Comparison of ENCODE assay signal across 10 cellular contexts in genomic region chr16:53061701-53062159, GRCh38. TPM values are rescaled to one million over a fixed set of nuclear protein-coding genes. Genes with fewer than 3 reads are reported as not detected.
DNase-seq lines count a peak whose midpoint lies in the region; ATAC-seq and TF ChIP-seq lines count a peak whose summit lies in the region.
"Had no signal": no experiment of that assay in that cellular context is flagged by ENCODE, and none has a peak within 500 bp of the region (broad histone marks: within the 10 kb centered on the region; RNA-seq: fewer than 3 reads in every experiment).

No MANE protein-coding gene starts in this region.

- H3K9ac ChIP-seq in mucosa of stomach (ENCODE audit: low read length) (peak overlapping the region; percentile 33), GM23248 (no peak overlapping the region)
- H3K9ac ChIP-seq: parathyroid adenoma had no signal

- H3K4me3 Mint-ChIP-seq in CD8-positive, alpha-beta memory T cell: peak overlapping the region; percentile 15 to 57 (median 49)
- no peak overlapping the region for H3K4me3 Mint-ChIP-seq in glutamatergic neuron (ENCODE audit: unreplicated experiment)

- H3K27ac Mint-ChIP-seq in CD8-positive, alpha-beta memory T cell: peak overlapping the region; percentile 43 to 89 (median 83)
- H3K27ac Mint-ChIP-seq in glutamatergic neuron (ENCODE audit: unreplicated experiment): no peak overlapping the region

- peaks cover 54 to 67% (median 59%) of the 10 kb centered on the region in 3 donors for H3K4me1 Mint-ChIP-seq in CD8-positive, alpha-beta memory T cell
- H3K4me1 Mint-ChIP-seq in glutamatergic neuron (ENCODE audit: low read depth, unreplicated experiment): peaks cover 10% of the 10 kb centered on the region

- no peak for TF ChIP-seq EP300 in sigmoid colon (IDR thresholded peaks at IDR 0.05)

- no peaks in the 10 kb centered on the region for H3K9me3 Mint-ChIP-seq in CD8-positive, alpha-beta memory T cell
- peaks cover 5% of the 10 kb centered on the region for H3K9me3 Mint-ChIP-seq in glutamatergic neuron (ENCODE audit: unreplicated experiment)

- no peaks in the 10 kb centered on the region for H3K9me3 ChIP-seq in CD8-positive, alpha-beta memory T cell (ENCODE audit: low read length)
- H3K9me3 ChIP-seq in mucosa of stomach (ENCODE audit: control insufficient read depth, low read length) (no peaks in the 10 kb centered on the region), sigmoid colon (no peaks in the 10 kb centered on the region), GM23248 (ENCODE audit: low read depth) (no peaks in the 10 kb centered on the region)

- intact Hi-C loops in sigmoid colon (cut with DNase I): no loop called here

- in situ Hi-C loops in GM23248 (cut with MboI): loop anchor here (10.0 kb wide), 1 partner anchor 63 kb away; no protein-coding TSS in a partner anchor

- no peaks in the 10 kb centered on the region for H3K27me3 Mint-ChIP-seq in CD8-positive, alpha-beta memory T cell
- H3K27me3 Mint-ChIP-seq in glutamatergic neuron (ENCODE audit: unreplicated experiment): peaks cover 2% of the 10 kb centered on the region

- POLR2A ChIA-PET in CD8-positive, alpha-beta memory T cell (lab: Charles Lee): no interaction called here

- DNase-seq in CD8-positive, alpha-beta memory T cell: no peak
- peak; percentile 41 to 57 for DNase-seq in activated CD4-positive, alpha-beta T cell treated with anti-CD3 and anti-CD28 coated beads, Interleukin-2, amount 50 U/mL, for 48 hours
- DNase-seq in sigmoid colon: no peak
- DNase-seq in GM23248: no peak
- no peak for DNase-seq in glutamatergic neuron

- no peak overlapping the region for H3K4me2 ChIP-seq in GM23248 (ENCODE audit: unreplicated experiment)

- no peak overlapping the region for H3K4me3 ChIP-seq in CD8-positive, alpha-beta memory T cell (ENCODE audit: low read length)
- no peak overlapping the region for H3K4me3 ChIP-seq in mucosa of stomach (ENCODE audit: low read length)
- H3K4me3 ChIP-seq in sigmoid colon: no peak overlapping the region
- no peak overlapping the region for H3K4me3 ChIP-seq in GM23248

- H4K20me1 ChIP-seq in GM23248 (ENCODE audit: insufficient read depth): no peaks in the 10 kb centered on the region

- H3K4me1 ChIP-seq in CD8-positive, alpha-beta memory T cell (ENCODE audit: insufficient read depth, low read length): peaks cover 29% of the 10 kb centered on the region
- H3K4me1 ChIP-seq in mucosa of stomach (ENCODE audit: control insufficient read depth, insufficient read depth, low read length): peaks cover 17% of the 10 kb centered on the region
- H3K4me1 ChIP-seq in sigmoid colon: peaks cover 0 to 38% (median 28%) of the 10 kb centered on the region in 4 donors
- peaks cover 7% of the 10 kb centered on the region; the same call in 1 of the 2 replicates for H3K4me1 ChIP-seq in GM23248 (ENCODE audit: insufficient read depth)
- H3K4me1 ChIP-seq: parathyroid adenoma had no signal

- TF ChIP-seq POLR2A in sigmoid colon (IDR thresholded peaks at IDR 0.05): no peak

- no peaks in the 10 kb centered on the region for H3K36me3 ChIP-seq in CD8-positive, alpha-beta memory T cell (ENCODE audit: insufficient read depth, low read length)
- no peaks in the 10 kb centered on the region for H3K36me3 ChIP-seq in mucosa of stomach (ENCODE audit: control insufficient read depth, insufficient read depth, low read length)
- H3K36me3 ChIP-seq in sigmoid colon: no peaks in the 10 kb centered on the region
- no peaks in the 10 kb centered on the region for H3K36me3 ChIP-seq in GM23248 (ENCODE audit: low read depth)

- H3F3A ChIP-seq in GM23248 (ENCODE audit: insufficient read depth): peaks cover 6% of the 10 kb centered on the region; the same call in 1 of the 2 replicates

- peaks cover 0 to 2% (median 0%) of the 10 kb centered on the region in 3 donors for H3K36me3 Mint-ChIP-seq in CD8-positive, alpha-beta memory T cell
- H3K36me3 Mint-ChIP-seq in glutamatergic neuron (ENCODE audit: unreplicated experiment): no peaks in the 10 kb centered on the region

- 5 to 19% methylated on average over 3 of the region's 3 CpGs for WGBS in sigmoid colon, 2 donors
- 43 to 44% methylated on average over 3 of the region's 3 CpGs for WGBS in GM23248 (ENCODE audit: low coverage in 1 of 2, low lambda C conversion rate in 2 of 2, missing lambda C conversion rate in 2 of 2), 2 experiments

- no peak overlapping the region for H2AFZ ChIP-seq in GM23248
- H2AFZ ChIP-seq: parathyroid adenoma had no signal

- no peaks in the 10 kb centered on the region for H3K9me2 ChIP-seq in GM23248 (ENCODE audit: insufficient read depth)

- TF ChIP-seq CTCF in sigmoid colon (IDR thresholded peaks at IDR 0.05) (no peak), glutamatergic neuron (IDR thresholded peaks at IDR 0.05; ENCODE audit: partially characterized antibody, unreplicated experiment) (no peak)

- ATAC-seq in GM19324 (IDR thresholded peaks at IDR 0.05; ENCODE audit: low FRiP score, unreplicated experiment): peak; percentile 90
- peak; percentile 83 for ATAC-seq in HG03139 (IDR thresholded peaks at IDR 0.05; ENCODE audit: unreplicated experiment)

- H3K27ac ChIP-seq in CD8-positive, alpha-beta memory T cell (ENCODE audit: low read depth, low read length): no peak overlapping the region
- H3K27ac ChIP-seq in sigmoid colon: no peak overlapping the region
- no peak overlapping the region for H3K27ac ChIP-seq in GM23248
- H3K27ac ChIP-seq: HL-60, parathyroid adenoma had no signal

- CTCF ChIA-PET in CD8-positive, alpha-beta memory T cell (lab: Charles Lee): no interaction called here

- H3K27me3 ChIP-seq in CD8-positive, alpha-beta memory T cell (ENCODE audit: insufficient read depth, low read length, poor library complexity, severe bottlenecking): no peaks in the 10 kb centered on the region
- no peaks in the 10 kb centered on the region for H3K27me3 ChIP-seq in mucosa of stomach (ENCODE audit: control insufficient read depth, insufficient read depth, low read length)
- H3K27me3 ChIP-seq in sigmoid colon: no peaks in the 10 kb centered on the region
- H3K27me3 ChIP-seq in GM23248 (replicated peaks; ENCODE audit: insufficient read depth): no peaks in the 10 kb centered on the region

- H3K79me2 ChIP-seq in GM23248 (ENCODE audit: insufficient read depth): peaks cover 88% of the 10 kb centered on the region

RNA-seq across cellular contexts. Expression of gene CHD9, which starts 6.9 kb away (rescaled TPM):
- total RNA-seq in CD8-positive, alpha-beta memory T cell: 10 to 100 TPM; 17.4 to 21.8 TPM
- 57.4 TPM for polyA plus RNA-seq in CD8-positive, alpha-beta memory T cell
- 10 to 100 TPM; 55.5 to 88.5 (median 85.5) TPM for total RNA-seq in sigmoid colon
- 10 to 100 TPM; 13.8 to 20.1 (median 15.2) TPM for polyA plus RNA-seq in sigmoid colon
- total RNA-seq in GM23248 (2014; rRNA removed; shearing (Covaris generic)): 20.5 and 24.0 TPM in 2 replicates
- 38.1 and 47.4 TPM in 2 replicates for polyA plus RNA-seq in GM23248 (2016; fragmentation: Nextera tagmentation; extraction: Ambion mirVana)
- total RNA-seq in glutamatergic neuron (ENCODE audit: unreplicated experiment): 120 TPM

RNA-seq across cellular contexts. Expression of gene CHD9NB, which starts 9.0 kb away (rescaled TPM):
- 1 to 10 TPM in 1 of 2 experiments, under 1 TPM in 1; 0.79 to 1.0 TPM for total RNA-seq in CD8-positive, alpha-beta memory T cell
- polyA plus RNA-seq in CD8-positive, alpha-beta memory T cell: not detected
- total RNA-seq in sigmoid colon (under 1 TPM in 2 of 4 donors, not detected in 2; 0.55 to 0.71 TPM), glutamatergic neuron (ENCODE audit: unreplicated experiment) (1.8 TPM)
- polyA plus RNA-seq in sigmoid colon (1 to 10 TPM; 4.6 to 9.5 (median 6.6) TPM), GM23248 (2016; fragmentation: Nextera tagmentation; extraction: Ambion mirVana) (0.15 and 0.20 TPM in 2 replicates)
- total RNA-seq in GM23248 (2014; rRNA removed; shearing (Covaris generic)): 0.22 and 0.25 TPM in 2 replicates

Comparison
In these comparisons a context has a peak if more than half of its experiments do, and no peak if none do; other contexts are left out.
1. DNase-seq: peak in activated CD4-positive, alpha-beta T cell treated with anti-CD3 and anti-CD28 coated beads, Interleukin-2, amount 50 U/mL, for 48 hours (2 of 2); none in CD8-positive, alpha-beta memory T cell (0 of 5), sigmoid colon (single experiment), GM23248 (single experiment) and glutamatergic neuron (single experiment).